8 cellular contexts compared by ENCODE assay signal in genomic region chr17:45147581-45148182, GRCh38. TPM values are rescaled to one million over a fixed set of nuclear protein-coding genes. Genes with fewer than 3 reads are reported as not detected.
DNase-seq lines count a peak whose midpoint lies in the region; ATAC-seq lines count a peak whose summit lies in the region.

No MANE protein-coding gene starts in this region.

- ATAC-seq in HG02642 (IDR thresholded peaks at IDR 0.05; ENCODE audit: poor library complexity, unreplicated experiment) (peak; percentile 16), left colon (peak; percentile 47), GM18520 (IDR thresholded peaks at IDR 0.05; ENCODE audit: unreplicated experiment) (no peak)

- DNase-seq in C1 segment of cervical spinal cord (lab: John Stamatoyannopoulos, UW), result peak in 12 of 14 donors; percentile 68 to 91 (median 81)
- DNase-seq in NCI-H460 (ENCODE audit: extremely low read depth, low read depth), result peak; percentile 90
- peak; percentile 67 to 68 for DNase-seq in activated CD4-positive, alpha-beta T cell treated with anti-CD3 and anti-CD28 coated beads for 24 hours (ENCODE audit: low read depth in 2 of 2)
- peak; percentile 83 to 84 for DNase-seq in left colon
- peak; percentile 61 to 72 for DNase-seq in stimulated activated CD4-positive, alpha-beta T cell treated with anti-CD3 and anti-CD28 coated beads, Interleukin-1b, Interleukin-23, amount 100 ng/mL, for 4 hours (ENCODE audit: low read depth in 2 of 2)

- intact Hi-C loops in left colon (cut with DNase I, micrococcal nuclease), result no loop called here

- peak overlapping the region; percentile 100 for H3K27ac ChIP-seq in cingulate gyrus (ENCODE audit: low read depth, low read length)

RNA-seq across cellular contexts. Expression of gene HEXIM1, which starts 0.6 kb away (rescaled TPM):
- 11.5 and 19.0 TPM in 2 replicates for total RNA-seq in NCI-H460 (2014; rRNA removed; shearing (Covaris generic))
- polyA plus RNA-seq in NCI-H460 (2014; cell fraction: nucleus; rRNA removed), result 5.2 and 7.5 TPM in 2 replicates
- total RNA-seq in left colon, result 10 to 100 TPM; 36.1 to 46.7 TPM

RNA-seq across cellular contexts. Expression of gene ACBD4, which starts 12.2 kb away (rescaled TPM):
- 12.0 and 12.3 TPM in 2 replicates for total RNA-seq in NCI-H460 (2014; rRNA removed; shearing (Covaris generic))
- 42.4 and 51.4 TPM in 2 replicates for polyA plus RNA-seq in NCI-H460 (2014; cell fraction: nucleus; rRNA removed)
- total RNA-seq in left colon, result 10 to 100 TPM; 22.3 to 22.6 TPM

RNA-seq across cellular contexts. Expression of gene HEXIM2, which starts 14.0 kb away (rescaled TPM):
- total RNA-seq in NCI-H460 (2014; rRNA removed; shearing (Covaris generic)), result 4.0 and 6.4 TPM in 2 replicates
- polyA plus RNA-seq in NCI-H460 (2014; cell fraction: nucleus; rRNA removed), result 9.2 and 9.3 TPM in 2 replicates
- 1 to 10 TPM; 4.7 to 5.2 TPM for total RNA-seq in left colon

RNA-seq across cellular contexts. Expression of gene PLCD3, which starts 15.4 kb away (rescaled TPM):
- 92.9 and 99.6 TPM in 2 replicates for total RNA-seq in NCI-H460 (2014; rRNA removed; shearing (Covaris generic))
- 78.6 and 108 TPM in 2 replicates for polyA plus RNA-seq in NCI-H460 (2014; cell fraction: nucleus; rRNA removed)
- 100 to 1,000 TPM; 335 to 566 TPM for total RNA-seq in left colon
